ENCODE assay signal across 12 cellular contexts in genomic region chr11:118304227-118304808, GRCh38. TPM values are rescaled to one million over a fixed set of nuclear protein-coding genes. Genes with fewer than 3 reads are reported as not detected.
A peak's percentile ranks its signal among the peaks of the same experiment; 100 is the strongest.
DNase-seq lines count a peak whose midpoint lies in the region; ATAC-seq and TF ChIP-seq lines count a peak whose summit lies in the region.
"Had no signal": no experiment of that assay in that cellular context is flagged by ENCODE, and none has a peak within 500 bp of the region (broad histone marks: within the 10 kb centered on the region; RNA-seq: fewer than 3 reads in every experiment).

Gene CD3E (plus strand): TSS chr11:118304730. CDS start chr11:118304953, 223 bp downstream.

- intact Hi-C loops in body of pancreas (cut with DNase I): no loop called here

- DNase-seq in CD1c-positive myeloid dendritic cell (ENCODE audit: extremely low spot score): peak; percentile 13
- DNase-seq in activated CD4-positive, CD25-positive, alpha-beta regulatory T cell treated with anti-CD3 and anti-CD28 coated beads, Interleukin-2, amount 50 U/mL, for 16 hours (ENCODE audit: low read depth, low spot score): peak; percentile 40
- peak in 3 of 4 experiments; percentile 20 to 52 (median 35) for DNase-seq in activated naive CD4-positive, alpha-beta T cell (lab: John Stamatoyannopoulos, UW)
- peak; percentile 55 to 59 for DNase-seq in stimulated activated CD4-positive, alpha-beta T cell treated with anti-CD3 and anti-CD28 coated beads, Interleukin-12 subunit alpha, Interleukin-12 subunit beta, amount 100 ng/mL, for 24 hours (ENCODE audit: low read depth in 2 of 2)
- no peak for DNase-seq in body of pancreas
- DNase-seq in NCI-H748 (lab: John Stamatoyannopoulos, UW; ENCODE audit: unreplicated experiment): no peak
- DNase-seq: ACHN, NCI-H524 treated with DMSO at 0.1 percent for 48 hours, testis had no signal

- no peak for TF ChIP-seq CTCF in body of pancreas (IDR thresholded peaks at IDR 0.05)

- WGBS in body of pancreas, 2 donors: 64 to 73% methylated on average over 3 of the region's 3 CpGs

- H3K4me1 ChIP-seq in body of pancreas: no peaks in the 10 kb centered on the region
- H3K4me1 ChIP-seq: testis had no signal

- no peak for TF ChIP-seq POLR2A in body of pancreas (IDR thresholded peaks at IDR 0.05)

- ATAC-seq in HG02571 (IDR thresholded peaks at IDR 0.05; ENCODE audit: unreplicated experiment): no peak
- no peak for ATAC-seq in body of pancreas
- no peak for ATAC-seq in HG02885 (IDR thresholded peaks at IDR 0.05; ENCODE audit: poor library complexity, unreplicated experiment)

- H3K4me3 ChIP-seq in body of pancreas: no peak within 1 kb of the TSS
- H3K4me3 ChIP-seq: testis had no signal

- H3K27ac ChIP-seq in body of pancreas: no peak within 1 kb of the TSS
- H3K27ac ChIP-seq: testis had no signal

- no peaks in the 10 kb centered on the region for H3K36me3 ChIP-seq in body of pancreas (replicated peaks in 1 of 2; ENCODE audit: insufficient read depth in 1 of 2, low read depth in 2 of 2)

- H3K27me3 ChIP-seq in body of pancreas: no peaks in the 10 kb centered on the region
- H3K27me3 ChIP-seq: testis had no signal

- no peaks in the 10 kb centered on the region for H3K9me3 ChIP-seq in body of pancreas
- H3K9me3 ChIP-seq: testis had no signal

RNA-seq across cellular contexts. Expression of gene CD3E, which starts in this region (rescaled TPM):
- total RNA-seq in body of pancreas: 1 to 10 TPM in 1 of 2 donors, under 1 TPM in 1; 0.99 to 3.1 TPM
- total RNA-seq: osteoblast had no signal

Comparison
In these comparisons a context has a peak if more than half of its experiments do, and no peak if none do; other contexts are left out.
1. DNase-seq: peak in CD1c-positive myeloid dendritic cell (single experiment), activated CD4-positive, CD25-positive, alpha-beta regulatory T cell treated with anti-CD3 and anti-CD28 coated beads, Interleukin-2, amount 50 U/mL, for 16 hours (single experiment), activated naive CD4-positive, alpha-beta T cell (3 of 4) and stimulated activated CD4-positive, alpha-beta T cell treated with anti-CD3 and anti-CD28 coated beads, Interleukin-12 subunit alpha, Interleukin-12 subunit beta, amount 100 ng/mL, for 24 hours (2 of 2); none in body of pancreas (0 of 4) and NCI-H748 (single experiment).